Comparison of ENCODE assay signal across 20 cellular contexts in genomic region chr4:52684896-52685295, GRCh38.
"Had no signal": no experiment of that assay in that cellular context is flagged by ENCODE, and none has a peak within 500 bp of the region (broad histone marks: within the 10 kb centered on the region; RNA-seq: fewer than 3 reads in every experiment).

No MANE protein-coding gene starts in this region.

- ATAC-seq: gastrocnemius medialis; naive thymus-derived CD8-positive, alpha-beta T cell; sciatic nerve; stimulated activated memory B cell treated with anti-CD40 and anti-IgM and Interleukin-4, amounts not matched to agents 10 μg/mL and 1 μg/mL and 100 μg/mL, for 72 hours had no signal

- H3K4me1 ChIP-seq: colonic mucosa, esophagus muscularis mucosa, gastrocnemius medialis, left ventricle myocardium inferior, neural progenitor cell, stomach, suprapubic skin, tibial nerve had no signal

- FAIRE-seq: bronchial epithelial cell, small intestine had no signal

- H3K36me3 ChIP-seq: colonic mucosa, esophagus muscularis mucosa, gastrocnemius medialis, left ventricle myocardium inferior, neural progenitor cell, stomach, suprapubic skin, tibial nerve had no signal

- H3K4me3 ChIP-seq: colonic mucosa, esophagus muscularis mucosa, gastrocnemius medialis, left ventricle myocardium inferior, neural progenitor cell, stomach, suprapubic skin, tibial nerve had no signal

- H3K9me3 ChIP-seq: colonic mucosa, esophagus muscularis mucosa, gastrocnemius medialis, left ventricle myocardium inferior, stomach, suprapubic skin, tibial nerve had no signal

- H2AFZ ChIP-seq: neural progenitor cell had no signal

- H3K9ac ChIP-seq: neural progenitor cell had no signal

- H3K4me2 ChIP-seq: neural progenitor cell had no signal

- H3K27me3 ChIP-seq: colonic mucosa, esophagus muscularis mucosa, gastrocnemius medialis, neural progenitor cell, stomach, suprapubic skin, tibial nerve had no signal

- DNase-seq: activated CD4-positive, alpha-beta memory T cell treated with anti-CD3 and anti-CD28 coated beads for 36 hours; activated CD4-positive, alpha-beta T cell treated with anti-CD3 and anti-CD28 coated beads for 48 hours; activated effector memory CD4-positive, alpha-beta T cell treated with anti-CD3 and anti-CD28 coated beads, Interleukin-2, amount 50 U/mL, for 16 hours; activated naive CD4-positive, alpha-beta T cell treated with anti-CD3 and anti-CD28 coated beads, Interleukin-2, amount 10 ng/mL, durations not matched to agents 7 days and 5 days; activated T-cell treated with anti-CD3 and anti-CD28 coated beads, Interleukin-2, amount 50 U/mL, for 48 hours; amygdala; colonic mucosa; gastrocnemius medialis; hippocampal formation; left ventricle myocardium inferior; naive thymus-derived CD8-positive, alpha-beta T cell; small intestine; stomach had no signal

- H3K27ac ChIP-seq: colonic mucosa, esophagus muscularis mucosa, gastrocnemius medialis, left ventricle myocardium inferior, neural progenitor cell, stomach, suprapubic skin, tibial nerve had no signal
